ENCODE assay signal across 15 cellular contexts in the genomic region with DNA sequence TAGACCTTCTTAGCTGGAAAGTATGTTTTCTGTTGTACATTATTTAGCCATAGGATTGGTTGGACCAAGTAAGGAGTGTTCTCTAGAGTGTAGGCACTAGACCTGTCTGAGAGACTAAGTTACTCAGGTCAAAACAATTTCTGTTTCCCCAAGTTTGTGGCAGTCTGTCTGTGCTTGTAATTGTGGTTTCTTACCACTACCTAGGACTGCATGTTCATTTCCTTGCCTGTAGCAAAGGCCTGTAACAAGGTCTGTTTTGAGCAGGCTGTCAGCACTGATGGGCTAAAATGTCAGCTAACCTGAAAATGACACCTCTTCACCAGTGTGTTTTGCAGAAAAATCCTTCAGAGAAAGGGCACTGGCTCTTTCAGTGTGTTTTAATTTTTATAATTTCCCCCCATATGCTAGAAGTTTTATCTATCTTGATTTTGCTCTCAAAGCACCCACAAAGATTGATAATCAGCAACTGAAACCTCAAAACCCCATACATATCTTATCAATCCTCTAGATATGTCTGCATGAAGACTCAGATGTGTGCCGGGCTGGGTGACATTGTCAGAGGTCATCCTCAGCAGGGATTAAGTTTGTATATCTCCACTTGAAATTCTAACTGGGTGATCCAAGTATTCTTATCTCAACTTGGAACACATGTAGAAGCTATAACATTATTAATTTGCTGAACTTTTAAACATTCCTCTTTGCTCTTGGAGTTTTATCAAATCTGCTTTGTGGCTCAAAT. TPM values are rescaled to one million over a fixed set of nuclear protein-coding genes. Genes with fewer than 3 reads are reported as not detected.
DNase-seq lines count a peak whose midpoint lies in the region; ATAC-seq and TF ChIP-seq lines count a peak whose summit lies in the region.
"Had no signal": no experiment of that assay in that cellular context is flagged by ENCODE, and none has a peak within 500 bp of the region (broad histone marks: within the 10 kb centered on the region; RNA-seq: fewer than 3 reads in every experiment).

No MANE protein-coding gene starts in this region.

- no peaks in the 10 kb centered on the region for H3K79me2 ChIP-seq in HCT116 (ENCODE audit: insufficient read depth, low read length)

- WGBS in upper lobe of left lung, 2 donors: 29 to 55% methylated on average over 1 of the region's 1 CpG
- 25 to 50% (median 39%) methylated on average over 1 of the region's 1 CpG for WGBS in spleen, 5 donors

- no peaks in the 10 kb centered on the region for H3K27me3 Mint-ChIP-seq in activated naive CD8-positive, alpha-beta T cell
- no peaks in the 10 kb centered on the region for H3K27me3 Mint-ChIP-seq in endothelial cell (ENCODE audit: unreplicated experiment)

- H3K4me3 ChIP-seq in HCT116 (replicated peaks in 1 of 2; ENCODE audit: low read depth in 1 of 2, low read length in 2 of 2): no peak overlapping the region
- H3K4me3 ChIP-seq in upper lobe of left lung: no peak overlapping the region
- no peak overlapping the region for H3K4me3 ChIP-seq in spleen
- H3K4me3 ChIP-seq: BLaER1 treated with 17β-estradiol and CSF1 and Interleukin-3, amounts not matched to agents 10 nM and 100 nM; HAP-1; thoracic aorta had no signal

- H3K36me3 ChIP-seq in HCT116 (ENCODE audit: control insufficient read depth in 1 of 2, insufficient read depth in 2 of 2, low read length in 2 of 2) (no peaks in the 10 kb centered on the region), upper lobe of left lung (no peaks in the 10 kb centered on the region), spleen (no peaks in the 10 kb centered on the region)
- H3K36me3 ChIP-seq: BLaER1 treated with 17β-estradiol and CSF1 and Interleukin-3, amounts not matched to agents 10 nM and 100 nM; HAP-1; thoracic aorta had no signal

- H4K20me1 ChIP-seq in HCT116 (ENCODE audit: insufficient read depth): no peaks in the 10 kb centered on the region
- H4K20me1 ChIP-seq: BLaER1 treated with 17β-estradiol and CSF1 and Interleukin-3, amounts not matched to agents 10 nM and 100 nM had no signal

- H3K9me3 Mint-ChIP-seq in activated naive CD8-positive, alpha-beta T cell (ENCODE audit: low read depth): no peaks in the 10 kb centered on the region
- H3K9me3 Mint-ChIP-seq in endothelial cell (ENCODE audit: unreplicated experiment): no peaks in the 10 kb centered on the region

- CTCF ChIA-PET in HCT116 (lab: Charles Lee): no interaction called here

- no peaks in the 10 kb centered on the region for H3K9me2 ChIP-seq in HCT116 (ENCODE audit: insufficient read depth)

- TF ChIP-seq RAD21 in HCT116 (IDR thresholded peaks at IDR 0.05; ENCODE audit: low read depth): no peak

- H2AFZ ChIP-seq in HCT116 (ENCODE audit: low read depth, low read length, poor library complexity, severe bottlenecking): peak overlapping the region; percentile 79

- no peak for ATAC-seq in HCT116
- no peak for ATAC-seq in upper lobe of left lung (ENCODE audit: low FRiP score in 2 of 2)
- ATAC-seq in Right ventricle myocardium inferior: no peak

- POLR2A ChIA-PET in HCT116 (lab: Charles Lee): no interaction called here

- no peak for TF ChIP-seq EP300 in upper lobe of left lung (IDR thresholded peaks at IDR 0.05)

- no peak for TF ChIP-seq CTCF in HCT116 (IDR thresholded peaks at IDR 0.05 in 2 of 3, conservative IDR thresholded peaks at IDR 0.05 in 1 of 3; ENCODE audit: borderline replicate concordance in 1 of 3, insufficient read depth in 1 of 3, low read depth in 2 of 3, low read length in 2 of 3)
- TF ChIP-seq CTCF in endothelial cell (IDR thresholded peaks at IDR 0.05; ENCODE audit: unreplicated experiment): no peak
- TF ChIP-seq CTCF in upper lobe of left lung (IDR thresholded peaks at IDR 0.05): no peak
- TF ChIP-seq CTCF in spleen (IDR thresholded peaks at IDR 0.05 in 8 of 11, conservative IDR thresholded peaks at IDR 0.05 in 3 of 11): no peak

- TF ChIP-seq POLR2A in HCT116 (IDR thresholded peaks at IDR 0.05; ENCODE audit: borderline replicate concordance, extremely low read depth, insufficient read depth, insufficient read length): no peak
- no peak for TF ChIP-seq POLR2A in upper lobe of left lung (IDR thresholded peaks at IDR 0.05)
- no peak for TF ChIP-seq POLR2A in spleen (IDR thresholded peaks at IDR 0.05)

- H3K4me3 Mint-ChIP-seq in activated naive CD8-positive, alpha-beta T cell: peak overlapping the region; percentile 47
- H3K4me3 Mint-ChIP-seq in endothelial cell (ENCODE audit: unreplicated experiment): no peak overlapping the region

- BruUV-seq in HCT116 (replicated peaks; lab: Mats Ljungman, UMichigan): no TSS peak

- peak overlapping the region; percentile 80 for H3K27ac Mint-ChIP-seq in activated naive CD8-positive, alpha-beta T cell
- H3K27ac Mint-ChIP-seq in endothelial cell (ENCODE audit: unreplicated experiment): no peak overlapping the region

- intact Hi-C loops in HCT116 (cut with micrococcal nuclease) (loop anchor here (1.0 kb wide), 1 partner anchor 25 kb away; no protein-coding TSS in a partner anchor), Right ventricle myocardium inferior (cut with DNase I) (no loop called here), spleen (cut with DNase I; ENCODE audit: low total_unique reads) (no loop called here)

- RAD21 ChIA-PET in HCT116 (lab: Charles Lee; ENCODE audit: low non-redundant PET in 1 of 2, low total read pairs in 2 of 2, uncharacterized antibody in 2 of 2, unreplicated experiment in 2 of 2): no interaction called here

- no peak overlapping the region for H3K9ac ChIP-seq in HCT116 (ENCODE audit: low read length)
- H3K9ac ChIP-seq: BLaER1 treated with 17β-estradiol and CSF1 and Interleukin-3, amounts not matched to agents 10 nM and 100 nM had no signal

- no peaks in the 10 kb centered on the region for H3K9me3 ChIP-seq in HCT116 (ENCODE audit: control insufficient read depth in 1 of 2, insufficient read depth in 1 of 2, low read depth in 1 of 2, low read length in 2 of 2)
- H3K9me3 ChIP-seq in upper lobe of left lung: no peaks in the 10 kb centered on the region
- no peaks in the 10 kb centered on the region for H3K9me3 ChIP-seq in spleen
- H3K9me3 ChIP-seq: HAP-1, thoracic aorta had no signal

- H3K27me3 ChIP-seq in HCT116 (ENCODE audit: insufficient read depth, low read length) (no peaks in the 10 kb centered on the region), upper lobe of left lung (no peaks in the 10 kb centered on the region), spleen (replicated peaks in 1 of 7) (peaks cover 0 to 6% (median 0%) of the 10 kb centered on the region in 7 donors)
- H3K27me3 ChIP-seq: BLaER1 treated with 17β-estradiol and CSF1 and Interleukin-3, amounts not matched to agents 10 nM and 100 nM had no signal

- peaks cover 2 to 26% of the 10 kb centered on the region in 2 experiments; a peak in 3 of 4 replicates for H3K4me1 ChIP-seq in HCT116 (ENCODE audit: control insufficient read depth in 1 of 2, insufficient read depth in 2 of 2, low read length in 2 of 2)
- H3K4me1 ChIP-seq in upper lobe of left lung: no peaks in the 10 kb centered on the region
- H3K4me1 ChIP-seq in spleen: no peaks in the 10 kb centered on the region
- H3K4me1 ChIP-seq: BLaER1 treated with 17β-estradiol and CSF1 and Interleukin-3, amounts not matched to agents 10 nM and 100 nM; HAP-1 had no signal

- peak overlapping the region; percentile 61 for H3K4me2 ChIP-seq in HCT116 (ENCODE audit: low read length)
- H3K4me2 ChIP-seq: BLaER1 treated with 17β-estradiol and CSF1 and Interleukin-3, amounts not matched to agents 10 nM and 100 nM had no signal

- H3K27ac ChIP-seq in HCT116 (ENCODE audit: low read depth, low read length) (no peak overlapping the region), upper lobe of left lung (no peak overlapping the region), spleen (no peak overlapping the region)
- H3K27ac ChIP-seq: BLaER1 treated with 17β-estradiol and CSF1 and Interleukin-3, amounts not matched to agents 10 nM and 100 nM; thoracic aorta had no signal

- DNase-seq in GDM1 (lab: John Stamatoyannopoulos, UW) (peak; percentile 54), HCT116 (ENCODE audit: low read depth, low spot score) (no peak), kidney tubule cell (ENCODE audit: low spot score) (peak; percentile 52), endothelial cell (ENCODE audit: low spot score) (no peak), upper lobe of left lung (no peak), Right ventricle myocardium inferior (ENCODE audit: missing footprints) (no peak), spleen (no peak)
- DNase-seq: activated CD8-positive, alpha-beta memory T cell treated with anti-CD3 and anti-CD28 coated beads, Interleukin-2, amount 50 U/mL, for 4 hours; caudate nucleus; NCI-H2227 treated with DMSO at 0.1 percent for 48 hours; occipital lobe had no signal

- H3K36me3 Mint-ChIP-seq in activated naive CD8-positive, alpha-beta T cell: peaks cover 5% of the 10 kb centered on the region
- no peaks in the 10 kb centered on the region for H3K36me3 Mint-ChIP-seq in endothelial cell (ENCODE audit: low read depth, unreplicated experiment)

- peaks cover 25% of the 10 kb centered on the region for H3K4me1 Mint-ChIP-seq in activated naive CD8-positive, alpha-beta T cell (ENCODE audit: low read depth)
- H3K4me1 Mint-ChIP-seq in endothelial cell (ENCODE audit: unreplicated experiment): no peaks in the 10 kb centered on the region

TF ChIP-seq in HCT116, 20 proteins besides CTCF, POLR2A, EP300 and RAD21 (continues in another document):
- no peak for TF ChIP-seq SRF (IDR thresholded peaks at IDR 0.05; ENCODE audit: low read depth)
- TF ChIP-seq CBX3 (IDR thresholded peaks at IDR 0.05; ENCODE audit: low read depth): no peak
- TF ChIP-seq EGR1 (IDR thresholded peaks at IDR 0.05; ENCODE audit: low read depth): no peak
- TF ChIP-seq EZH2 (IDR thresholded peaks at IDR 0.05): no peak
- TF ChIP-seq JUND (IDR thresholded peaks at IDR 0.05): no peak
- TF ChIP-seq SP1 (IDR thresholded peaks at IDR 0.05; ENCODE audit: low read depth): no peak
- TF ChIP-seq ELF1 (IDR thresholded peaks at IDR 0.05; ENCODE audit: borderline replicate concordance, low read depth): no peak
- TF ChIP-seq YY1 (IDR thresholded peaks at IDR 0.05; ENCODE audit: extremely low read depth, insufficient replicate concordance, low read depth, low read length): no peak
- no peak for TF ChIP-seq SIN3A (IDR thresholded peaks at IDR 0.05; ENCODE audit: low read depth)
- TF ChIP-seq EZH2phosphoT487 (IDR thresholded peaks at IDR 0.05; ENCODE audit: borderline replicate concordance): no peak

RNA-seq across cellular contexts. Expression of gene ST6GALNAC3, which starts 50.7 kb away (rescaled TPM):
- total RNA-seq in HCT116 (2021; ENCODE audit: unreplicated experiment) (2.2 TPM), endothelial cell (ENCODE audit: unreplicated experiment) (46.8 TPM), upper lobe of left lung (10 to 100 TPM in 4 of 6 donors, 1 to 10 TPM in 2; 5.8 to 13.1 (median 11.3) TPM), Right ventricle myocardium inferior (3.9 TPM), spleen (10 to 100 TPM in 5 of 7 donors, 1 to 10 TPM in 2; 8.1 to 24.7 (median 11.9) TPM)
- polyA plus RNA-seq in HCT116 (2012): 0.67 and 0.94 TPM in 2 replicates
- 1 to 10 TPM in 2 of 3 donors, under 1 TPM in 1; 0.93 to 2.9 (median 1.5) TPM for polyA plus RNA-seq in spleen

Comparison
In these comparisons a context has a peak if more than half of its experiments do, and no peak if none do; other contexts are left out.
1. DNase-seq: peak in GDM1 (single experiment) and kidney tubule cell (single experiment); none in HCT116 (single experiment), endothelial cell (single experiment), upper lobe of left lung (0 of 2), Right ventricle myocardium inferior (single experiment) and spleen (single experiment).